Comparison of ENCODE assay signal across 14 cellular contexts in the genomic region with DNA sequence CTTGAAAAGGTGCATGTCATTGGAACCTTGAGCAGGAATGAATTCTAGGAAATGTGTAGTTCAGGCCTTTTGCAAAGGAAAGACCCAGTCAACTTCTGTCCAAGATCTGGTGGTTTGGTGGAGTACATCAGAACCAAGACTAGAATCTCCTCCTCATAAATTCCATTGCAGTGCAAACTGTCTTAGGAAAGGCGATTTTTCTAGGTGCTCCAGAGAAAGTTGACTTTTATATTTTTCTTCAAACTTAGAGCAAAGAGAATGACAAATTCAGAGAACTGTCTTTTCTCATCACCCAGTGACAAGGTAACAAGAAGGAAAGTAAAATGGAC. TPM values are rescaled to one million over a fixed set of nuclear protein-coding genes. Genes with fewer than 3 reads are reported as not detected.
DNase-seq lines count a peak whose midpoint lies in the region; ATAC-seq, FAIRE-seq and TF ChIP-seq lines count a peak whose summit lies in the region.
"Had no signal": no experiment of that assay in that cellular context is flagged by ENCODE, and none has a peak within 500 bp of the region (broad histone marks: within the 10 kb centered on the region; RNA-seq: fewer than 3 reads in every experiment).

No MANE protein-coding gene starts in this region.

- H3K9ac ChIP-seq in mammary epithelial cell (ENCODE audit: insufficient read depth, low read length) (no peak overlapping the region), astrocyte (ENCODE audit: low read length) (no peak overlapping the region)
- H3K9ac ChIP-seq: parathyroid adenoma had no signal

- H3K27ac Mint-ChIP-seq in MCF 10A (ENCODE audit: low read depth, unreplicated experiment) (no peak overlapping the region), astrocyte (ENCODE audit: unreplicated experiment) (peak overlapping the region; percentile 31), memory B cell (peak overlapping the region; percentile 77)
- H3K27ac Mint-ChIP-seq: activated naive CD4-positive, alpha-beta T cell treated with anti-CD3 and anti-CD28 coated beads for 36 hours; WTC11 had no signal

- H3K9me3 ChIP-seq in mammary epithelial cell (replicated peaks; ENCODE audit: insufficient read depth, low read length) (no peaks in the 10 kb centered on the region), astrocyte (ENCODE audit: insufficient read depth, low read depth, low read length) (no peaks in the 10 kb centered on the region), vagina (no peaks in the 10 kb centered on the region)
- H3K9me3 ChIP-seq: mucosa of descending colon had no signal

- BruUV-seq in mammary epithelial cell (replicated peaks; lab: Mats Ljungman, UMichigan) (no TSS peak), MCF 10A (replicated peaks; lab: Mats Ljungman, UMichigan) (no TSS peak)

- dilution Hi-C loops in mammary epithelial cell (cut with HindIII; ENCODE audit: low sequenced_read_pairs): no loop called here

- H3K9me3 Mint-ChIP-seq in MCF 10A (ENCODE audit: unreplicated experiment): peaks cover 9% of the 10 kb centered on the region
- peaks cover 2% of the 10 kb centered on the region for H3K9me3 Mint-ChIP-seq in astrocyte (ENCODE audit: unreplicated experiment)
- H3K9me3 Mint-ChIP-seq in memory B cell: no peaks in the 10 kb centered on the region
- H3K9me3 Mint-ChIP-seq: activated naive CD4-positive, alpha-beta T cell treated with anti-CD3 and anti-CD28 coated beads for 36 hours; WTC11 had no signal

- DNase-seq in mammary epithelial cell (no peak), MCF 10A (ENCODE audit: unreplicated experiment) (no peak), astrocyte (ENCODE audit: low read depth) (no peak), memory B cell (ENCODE audit: low spot score in 2 of 2) (no peak), vagina (ENCODE audit: extremely low spot score in 2 of 2) (no peak), iPS-NIHi7 (ENCODE audit: extremely low spot score) (no peak), lower leg skin (ENCODE audit: low spot score in 2 of 2) (no peak)
- DNase-seq: T-helper 1 cell had no signal

- H3K27me3 Mint-ChIP-seq in MCF 10A (ENCODE audit: insufficient read depth, unreplicated experiment): no peaks in the 10 kb centered on the region
- no peaks in the 10 kb centered on the region for H3K27me3 Mint-ChIP-seq in astrocyte (ENCODE audit: low read depth, unreplicated experiment)
- no peaks in the 10 kb centered on the region for H3K27me3 Mint-ChIP-seq in memory B cell

- peaks cover 14% of the 10 kb centered on the region for H3K4me1 Mint-ChIP-seq in MCF 10A (ENCODE audit: insufficient read depth, unreplicated experiment)
- H3K4me1 Mint-ChIP-seq in astrocyte (ENCODE audit: low read depth, unreplicated experiment): peaks cover 26% of the 10 kb centered on the region
- peaks cover 26% of the 10 kb centered on the region for H3K4me1 Mint-ChIP-seq in memory B cell

- TF ChIP-seq POLR2A in vagina (IDR thresholded peaks at IDR 0.05) (no peak), lower leg skin (IDR thresholded peaks at IDR 0.05) (no peak)

- in situ Hi-C loops in mammary epithelial cell (cut with MboI; ENCODE audit: low sequenced_read_pairs in 2 of 2): loop anchor here in 1 of 2 donors (10.0 kb wide), 1 partner anchor 78 kb away; no protein-coding TSS in a partner anchor

- H3K4me2 ChIP-seq in mammary epithelial cell (ENCODE audit: insufficient read depth, low read depth, low read length) (peak overlapping the region; percentile 18), astrocyte (ENCODE audit: low read length) (peak overlapping the region; percentile 73)

- H3K4me1 ChIP-seq in mammary epithelial cell (ENCODE audit: insufficient read depth, low read length) (peaks cover 22% of the 10 kb centered on the region), astrocyte (ENCODE audit: insufficient read depth, low read length) (peaks cover 21% of the 10 kb centered on the region), vagina (peaks cover 28% of the 10 kb centered on the region)
- H3K4me1 ChIP-seq: parathyroid adenoma had no signal

- no peak overlapping the region for H3K4me3 ChIP-seq in mammary epithelial cell (replicated peaks in 1 of 3; ENCODE audit: insufficient read depth in 1 of 3, low read depth in 2 of 3, low read length in 3 of 3)
- no peak overlapping the region for H3K4me3 ChIP-seq in astrocyte (ENCODE audit: insufficient read depth, low read depth, low read length)
- no peak overlapping the region for H3K4me3 ChIP-seq in vagina
- H3K4me3 ChIP-seq in lower leg skin (ENCODE audit: low read depth, poor library complexity, severe bottlenecking): no peak overlapping the region
- H3K4me3 ChIP-seq: cardiac muscle cell, mucosa of descending colon had no signal

- ATAC-seq in memory B cell (ENCODE audit: low read depth): no peak
- no peak for ATAC-seq in HG03571 (IDR thresholded peaks at IDR 0.05; ENCODE audit: unreplicated experiment)
- ATAC-seq: WTC11 had no signal

- intact Hi-C loops in mammary epithelial cell (cut with micrococcal nuclease) (loop anchor here (5.0 kb wide), 2 partner anchors 35 to 180 kb away; partner anchors contain the start of gene ARHGAP21), MCF 10A (cut with micrococcal nuclease) (loop anchor here (2.0 to 5.0 kb wide), 2 partner anchors 42 to 75 kb away; no protein-coding TSS in a partner anchor), vagina (cut with DNase I) (no loop called here), lower leg skin (cut with DNase I; ENCODE audit: low total_unique reads) (loop anchor here (5.0 kb wide), 1 partner anchor 1025 kb away; no protein-coding TSS in a partner anchor)

- H3K79me2 ChIP-seq in mammary epithelial cell (ENCODE audit: insufficient read depth, low read length) (no peaks in the 10 kb centered on the region), astrocyte (ENCODE audit: insufficient read depth, low read length) (no peaks in the 10 kb centered on the region)

- H3K27ac ChIP-seq in mammary epithelial cell (ENCODE audit: insufficient read depth, low read depth, low read length) (peak overlapping the region; percentile 9), astrocyte (ENCODE audit: low read depth, low read length) (peak overlapping the region; percentile 49), vagina (peak overlapping the region; percentile 13)
- H3K27ac ChIP-seq: cardiac muscle cell, parathyroid adenoma had no signal

- H4K20me1 ChIP-seq in mammary epithelial cell (ENCODE audit: insufficient read depth, low read length) (no peaks in the 10 kb centered on the region), astrocyte (ENCODE audit: insufficient read depth, low read length) (no peaks in the 10 kb centered on the region)

- CTCF ChIA-PET in mammary epithelial cell (lab: Charles Lee; ENCODE audit: low non-redundant PET) (no interaction called here), MCF 10A (lab: Yijun Ruan, JAX) (interaction anchor here (0.6 to 0.9 kb wide), 3 partner anchors 43 to 205 kb away, joined by 3 read pairs; no protein-coding TSS in a partner anchor)

- no peaks in the 10 kb centered on the region for H3K27me3 ChIP-seq in mammary epithelial cell (ENCODE audit: insufficient read depth, low read length)
- H3K27me3 ChIP-seq in astrocyte (ENCODE audit: insufficient read depth, low read length): no peaks in the 10 kb centered on the region
- no peaks in the 10 kb centered on the region for H3K27me3 ChIP-seq in vagina
- H3K27me3 ChIP-seq: cardiac muscle cell had no signal

- TF ChIP-seq CTCF in mammary epithelial cell (conservative IDR thresholded peaks at IDR 0.05 in 1 of 2, IDR thresholded peaks at IDR 0.05 in 1 of 2; ENCODE audit: extremely low read depth in 1 of 2, insufficient read depth in 1 of 2, low read depth in 1 of 2, low read length in 2 of 2) (no peak), MCF 10A (IDR thresholded peaks at IDR 0.05; ENCODE audit: unreplicated experiment) (no peak), astrocyte (IDR thresholded peaks at IDR 0.05; ENCODE audit: insufficient read depth, low read depth, low read length) (no peak), vagina (IDR thresholded peaks at IDR 0.05) (no peak), lower leg skin (IDR thresholded peaks at IDR 0.05) (no peak)

- H3K4me3 Mint-ChIP-seq in MCF 10A (ENCODE audit: unreplicated experiment) (no peak overlapping the region), astrocyte (ENCODE audit: unreplicated experiment) (no peak overlapping the region), memory B cell (no peak overlapping the region)
- H3K4me3 Mint-ChIP-seq: activated naive CD4-positive, alpha-beta T cell treated with anti-CD3 and anti-CD28 coated beads for 36 hours; WTC11 had no signal

- POLR2A ChIA-PET in MCF 10A (lab: Yijun Ruan, JAX): interaction anchor here (0.7 kb wide), 1 partner anchor 9 kb away, joined by 3 read pairs; no protein-coding TSS in a partner anchor

- H3K36me3 ChIP-seq in mammary epithelial cell (ENCODE audit: insufficient read depth, low read length): no peaks in the 10 kb centered on the region
- no peaks in the 10 kb centered on the region for H3K36me3 ChIP-seq in astrocyte (ENCODE audit: insufficient read depth, low read length)
- H3K36me3 ChIP-seq in vagina: no peaks in the 10 kb centered on the region
- H3K36me3 ChIP-seq: cardiac muscle cell had no signal

- H2AFZ ChIP-seq in mammary epithelial cell (ENCODE audit: low read depth, low read length) (no peak overlapping the region), astrocyte (ENCODE audit: low read depth, low read length) (no peak overlapping the region)
- H2AFZ ChIP-seq: parathyroid adenoma had no signal

- H3K36me3 Mint-ChIP-seq in MCF 10A (ENCODE audit: insufficient read depth, unreplicated experiment): no peaks in the 10 kb centered on the region
- H3K36me3 Mint-ChIP-seq in astrocyte (ENCODE audit: low read depth, unreplicated experiment): peaks cover 3% of the 10 kb centered on the region
- peaks cover 9% of the 10 kb centered on the region for H3K36me3 Mint-ChIP-seq in memory B cell
- H3K36me3 Mint-ChIP-seq: WTC11 had no signal

- FAIRE-seq in astrocyte (lab: Jason Lieb, UNC): no peak

- 100% methylated on average over 1 of the region's 1 CpG for WGBS in mammary epithelial cell (ENCODE audit: low coverage, missing lambda C conversion rate)
- 50 to 71% methylated on average over 1 of the region's 1 CpG for WGBS in lower leg skin, 2 donors

RNA-seq across cellular contexts. Expression of gene PRTFDC1, which starts 50.0 kb away (rescaled TPM):
- total RNA-seq in mammary epithelial cell: 1 to 10 TPM in 1 of 2 donors, not detected in 1; 4.2 TPM
- polyA plus RNA-seq in mammary epithelial cell: 2.3 TPM
- 0.83 TPM for polyA minus RNA-seq in mammary epithelial cell
- total RNA-seq in MCF 10A (2022): not detected in 2 replicates
- total RNA-seq in astrocyte: 9.1 and 10.6 TPM in 2 replicates
- 7.6 TPM for total RNA-seq in vagina
- 1 to 10 TPM in 1 of 4 donors, under 1 TPM in 1, not detected in 2; 0.45 to 1.3 TPM for total RNA-seq in lower leg skin
